19 cellular contexts compared by ENCODE assay signal in the genomic region with DNA sequence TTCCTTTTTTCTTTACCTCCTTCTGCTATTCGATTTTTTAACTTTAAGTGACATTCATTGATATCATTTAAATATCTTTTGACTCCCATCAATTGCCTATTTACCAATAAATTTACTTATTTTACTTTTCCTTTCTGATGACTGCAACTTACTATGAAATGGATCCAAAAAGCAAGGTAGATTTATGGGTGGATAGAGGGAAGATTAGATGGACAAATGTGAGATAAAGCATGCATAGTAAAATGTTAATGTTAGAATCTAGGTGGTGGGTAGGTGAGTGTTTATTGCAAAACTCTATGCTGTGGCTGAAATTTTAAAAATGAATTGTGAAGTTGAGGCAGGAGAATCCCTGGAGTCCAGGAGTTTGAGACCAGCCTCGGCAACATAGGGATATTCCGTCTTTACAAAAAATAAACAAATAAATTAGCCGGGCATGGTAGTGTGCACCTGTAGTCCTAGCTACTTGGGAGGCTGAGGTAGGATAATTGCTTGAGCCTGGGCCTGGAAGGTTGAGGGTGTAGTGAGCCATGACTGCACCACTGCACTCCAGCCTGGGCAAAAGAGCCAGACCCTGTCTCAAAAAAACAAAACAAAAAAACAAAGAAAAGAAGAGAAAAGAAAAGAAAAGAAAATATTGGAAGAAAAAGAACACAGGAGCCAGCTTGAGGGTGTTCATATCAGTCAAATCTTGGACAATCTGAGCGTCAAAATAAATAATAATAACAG. TPM values are rescaled to one million over a fixed set of nuclear protein-coding genes. Genes with fewer than 3 reads are reported as not detected.
DNase-seq lines count a peak whose midpoint lies in the region; ATAC-seq and TF ChIP-seq lines count a peak whose summit lies in the region.
"Had no signal": no experiment of that assay in that cellular context is flagged by ENCODE, and none has a peak within 500 bp of the region (broad histone marks: within the 10 kb centered on the region; RNA-seq: fewer than 3 reads in every experiment).

No MANE protein-coding gene starts in this region.

- no peaks in the 10 kb centered on the region for H3K9me2 ChIP-seq in Loucy (replicated peaks; ENCODE audit: low read depth, low read length)

- POLR2A ChIA-PET in CD8-positive, alpha-beta memory T cell (lab: Charles Lee), result no interaction called here

- BruUV-seq in mammary epithelial cell (replicated peaks; lab: Mats Ljungman, UMichigan), result TSS peak; percentile 68

- no peak overlapping the region for H3K9ac ChIP-seq in Loucy (ENCODE audit: low read depth, low read length, poor library complexity, severe bottlenecking)
- H3K9ac ChIP-seq in mammary epithelial cell (ENCODE audit: insufficient read depth, low read length), result no peak overlapping the region

- intact Hi-C loops in mammary epithelial cell (cut with micrococcal nuclease), result loop anchor here (5.0 kb wide), 1 partner anchor 845 kb away; no protein-coding TSS in a partner anchor

- H3K4me1 ChIP-seq in CD8-positive, alpha-beta memory T cell (ENCODE audit: insufficient read depth, low read length), result peaks cover 5% of the 10 kb centered on the region
- H3K4me1 ChIP-seq in Loucy (ENCODE audit: insufficient read depth, low read length, poor library complexity, severe bottlenecking) (peaks cover 20% of the 10 kb centered on the region), mammary epithelial cell (ENCODE audit: insufficient read depth, low read length) (peaks cover 35% of the 10 kb centered on the region)
- H3K4me1 ChIP-seq: Peyer's patch had no signal

- CTCF ChIA-PET in CD8-positive, alpha-beta memory T cell (lab: Charles Lee), result no interaction called here
- CTCF ChIA-PET in mammary epithelial cell (lab: Charles Lee; ENCODE audit: low non-redundant PET), result interaction anchor here (0.7 kb wide), 1 partner anchor 663 kb away, joined by 9 read pairs; no protein-coding TSS in a partner anchor

- no peak overlapping the region for H3K4me3 ChIP-seq in CD8-positive, alpha-beta memory T cell (ENCODE audit: low read length)
- peak overlapping the region; percentile 20 for H3K4me3 ChIP-seq in Loucy (ENCODE audit: low read length, poor library complexity, severe bottlenecking)
- H3K4me3 ChIP-seq in mammary epithelial cell (replicated peaks in 1 of 3; ENCODE audit: insufficient read depth in 1 of 3, low read depth in 2 of 3, low read length in 3 of 3), result no peak overlapping the region
- H3K4me3 ChIP-seq: Peyer's patch, SK-N-MC had no signal

- TF ChIP-seq CTCF in Loucy (conservative IDR thresholded peaks at IDR 0.05; ENCODE audit: low read length), result no peak
- no peak for TF ChIP-seq CTCF in mammary epithelial cell (conservative IDR thresholded peaks at IDR 0.05 in 1 of 2, IDR thresholded peaks at IDR 0.05 in 1 of 2; ENCODE audit: extremely low read depth in 1 of 2, insufficient read depth in 1 of 2, low read depth in 1 of 2, low read length in 2 of 2)

- no peaks in the 10 kb centered on the region for H3F3A ChIP-seq in Loucy (ENCODE audit: low read depth)

- H3K79me2 ChIP-seq in Loucy (ENCODE audit: insufficient read depth, low read length), result no peaks in the 10 kb centered on the region
- peaks cover 39% of the 10 kb centered on the region for H3K79me2 ChIP-seq in mammary epithelial cell (ENCODE audit: insufficient read depth, low read length)

- no peak overlapping the region for H3K4me3 Mint-ChIP-seq in CD8-positive, alpha-beta memory T cell
- no peak overlapping the region for H3K4me3 Mint-ChIP-seq in stimulated activated memory B cell treated with anti-CD40 and anti-IgM and Interleukin-4, amounts not matched to agents 10 μg/mL and 1 μg/mL and 100 μg/mL, for 72 hours
- H3K4me3 Mint-ChIP-seq: B cell had no signal

- no peaks in the 10 kb centered on the region for H3K9me3 Mint-ChIP-seq in CD8-positive, alpha-beta memory T cell
- no peaks in the 10 kb centered on the region for H3K9me3 Mint-ChIP-seq in stimulated activated memory B cell treated with anti-CD40 and anti-IgM and Interleukin-4, amounts not matched to agents 10 μg/mL and 1 μg/mL and 100 μg/mL, for 72 hours

- dilution Hi-C loops in mammary epithelial cell (cut with HindIII; ENCODE audit: low sequenced_read_pairs), result loop anchor here (25.0 kb wide), 2 partner anchors 155 to 655 kb away; no protein-coding TSS in a partner anchor

- DNase-seq in CD8-positive, alpha-beta memory T cell, result no peak
- DNase-seq in mammary epithelial cell (no peak), HPDE6-E6E7 (ENCODE audit: extremely low spot score) (no peak), NCI-H526 (lab: John Stamatoyannopoulos, UW) (no peak), epidermal melanocyte (ENCODE audit: insufficient read length, low spot score) (no peak)
- DNase-seq: DMS153, DND-41, NCI-H1048, NCI-H1417, NCI-H1694, NCI-H2029 treated with DMSO at 0.1 percent for 48 hours, NCI-H2227 treated with DMSO at 0.1 percent for 48 hours had no signal

- 95% methylated on average over 5 of the region's 5 CpGs for WGBS in mammary epithelial cell (ENCODE audit: low coverage, missing lambda C conversion rate)

- no peak for ATAC-seq in stimulated activated memory B cell treated with anti-CD40 and anti-IgM and Interleukin-4, amounts not matched to agents 10 μg/mL and 1 μg/mL and 100 μg/mL, for 72 hours
- ATAC-seq: HepG2 had no signal

- in situ Hi-C loops in mammary epithelial cell (cut with MboI; ENCODE audit: low sequenced_read_pairs in 2 of 2), result loop anchor here in 1 of 2 donors (25.0 kb wide), 1 partner anchor 355 kb away; a partner anchor contains a TSS

- no peaks in the 10 kb centered on the region for H4K20me1 ChIP-seq in Loucy (ENCODE audit: insufficient read depth, low read length, poor library complexity, severe bottlenecking)
- no peaks in the 10 kb centered on the region for H4K20me1 ChIP-seq in mammary epithelial cell (ENCODE audit: insufficient read depth, low read length)

- H3K4me2 ChIP-seq in Loucy (ENCODE audit: low read depth, low read length, poor library complexity, severe bottlenecking), result peak overlapping the region; percentile 26
- no peak overlapping the region for H3K4me2 ChIP-seq in mammary epithelial cell (ENCODE audit: insufficient read depth, low read depth, low read length)

- H3K27me3 ChIP-seq in CD8-positive, alpha-beta memory T cell (ENCODE audit: insufficient read depth, low read length, poor library complexity, severe bottlenecking), result no peaks in the 10 kb centered on the region
- H3K27me3 ChIP-seq in Loucy (ENCODE audit: insufficient read depth, low read length, poor library complexity, severe bottlenecking), result no peaks in the 10 kb centered on the region
- no peaks in the 10 kb centered on the region for H3K27me3 ChIP-seq in mammary epithelial cell (ENCODE audit: insufficient read depth, low read length)
- H3K27me3 ChIP-seq: Peyer's patch had no signal

- H3K36me3 Mint-ChIP-seq in CD8-positive, alpha-beta memory T cell, result no peaks in the 10 kb centered on the region
- H3K36me3 Mint-ChIP-seq in stimulated activated memory B cell treated with anti-CD40 and anti-IgM and Interleukin-4, amounts not matched to agents 10 μg/mL and 1 μg/mL and 100 μg/mL, for 72 hours, result no peaks in the 10 kb centered on the region

- H2AFZ ChIP-seq in Loucy (ENCODE audit: low read length) (peak overlapping the region; percentile 84; the same call in 1 of the 2 replicates), mammary epithelial cell (ENCODE audit: low read depth, low read length) (no peak overlapping the region)

- H3K27ac ChIP-seq in CD8-positive, alpha-beta memory T cell (ENCODE audit: low read depth, low read length), result peak overlapping the region; percentile 49
- peak overlapping the region; percentile 60 for H3K27ac ChIP-seq in mammary epithelial cell (ENCODE audit: insufficient read depth, low read depth, low read length)
- H3K27ac ChIP-seq: C4-2B, SK-N-MC had no signal

- H3K36me3 ChIP-seq in CD8-positive, alpha-beta memory T cell (ENCODE audit: insufficient read depth, low read length), result no peaks in the 10 kb centered on the region
- H3K36me3 ChIP-seq in Loucy (ENCODE audit: insufficient read depth, low read length) (no peaks in the 10 kb centered on the region), mammary epithelial cell (ENCODE audit: insufficient read depth, low read length) (no peaks in the 10 kb centered on the region)
- H3K36me3 ChIP-seq: Peyer's patch had no signal

- no peak overlapping the region for H3K27ac Mint-ChIP-seq in CD8-positive, alpha-beta memory T cell
- H3K27ac Mint-ChIP-seq in stimulated activated memory B cell treated with anti-CD40 and anti-IgM and Interleukin-4, amounts not matched to agents 10 μg/mL and 1 μg/mL and 100 μg/mL, for 72 hours, result peak overlapping the region; percentile 36
- H3K27ac Mint-ChIP-seq: B cell had no signal

- H3K27me3 Mint-ChIP-seq in CD8-positive, alpha-beta memory T cell, result peaks cover 2 to 26% of the 10 kb centered on the region in 2 donors
- no peaks in the 10 kb centered on the region for H3K27me3 Mint-ChIP-seq in stimulated activated memory B cell treated with anti-CD40 and anti-IgM and Interleukin-4, amounts not matched to agents 10 μg/mL and 1 μg/mL and 100 μg/mL, for 72 hours
- H3K27me3 Mint-ChIP-seq: B cell had no signal

- no peaks in the 10 kb centered on the region for H3K9me3 ChIP-seq in CD8-positive, alpha-beta memory T cell (ENCODE audit: low read length)
- H3K9me3 ChIP-seq in Loucy (ENCODE audit: insufficient read depth, low read depth, low read length) (no peaks in the 10 kb centered on the region), mammary epithelial cell (replicated peaks; ENCODE audit: insufficient read depth, low read length) (no peaks in the 10 kb centered on the region)
- H3K9me3 ChIP-seq: Peyer's patch had no signal

- peaks cover 1 to 4% (median 3%) of the 10 kb centered on the region in 3 donors for H3K4me1 Mint-ChIP-seq in CD8-positive, alpha-beta memory T cell
- H3K4me1 Mint-ChIP-seq in stimulated activated memory B cell treated with anti-CD40 and anti-IgM and Interleukin-4, amounts not matched to agents 10 μg/mL and 1 μg/mL and 100 μg/mL, for 72 hours, result peaks cover 13% of the 10 kb centered on the region

RNA-seq across cellular contexts. Expression of a gene that starts 6.1 kb away (rescaled TPM):
- 100 to 1,000 TPM; 162 to 163 TPM for total RNA-seq in CD8-positive, alpha-beta memory T cell
- polyA plus RNA-seq in CD8-positive, alpha-beta memory T cell, result 71.4 TPM
- total RNA-seq in mammary epithelial cell, result 100 to 1,000 TPM; 264 to 276 TPM
- 76.2 TPM for polyA plus RNA-seq in mammary epithelial cell
- polyA minus RNA-seq in mammary epithelial cell, result 177 TPM
